20 cellular contexts compared by ENCODE assay signal in genomic region chr12:104652910-104653309, GRCh38.
DNase-seq lines count a peak whose midpoint lies in the region; ATAC-seq and TF ChIP-seq lines count a peak whose summit lies in the region.
"Had no signal": no experiment of that assay in that cellular context is flagged by ENCODE, and none has a peak within 500 bp of the region (broad histone marks: within the 10 kb centered on the region; RNA-seq: fewer than 3 reads in every experiment).

No MANE protein-coding gene starts in this region.

- intact Hi-C loops in natural killer cell (cut with micrococcal nuclease): no loop called here

- H3K4me3 Mint-ChIP-seq in activated T-cell treated with anti-CD3 and anti-CD28 coated beads, Interleukin-2, amount 50 U/mL, for 72 hours: no peak overlapping the region
- H3K4me3 Mint-ChIP-seq in activated T-cell treated with anti-CD3 and anti-CD28 coated beads, Interleukin-2, amount 50 U/mL, for 4 hours: no peak overlapping the region
- H3K4me3 Mint-ChIP-seq in natural killer cell: no peak overlapping the region
- H3K4me3 Mint-ChIP-seq: T-cell had no signal

- no peak for DNase-seq in activated T-cell treated with anti-CD3 and anti-CD28 coated beads, Interleukin-2, amount 50 U/mL, for 72 hours
- no peak for DNase-seq in activated T-cell treated with anti-CD3 and anti-CD28 coated beads, Interleukin-2, amount 50 U/mL, for 4 hours
- DNase-seq in HL-60 (ENCODE audit: low read depth in 1 of 2, low spot score in 1 of 2) (peak; percentile 74 to 80), NOMO-1 treated with DMSO at 0.1 percent for 48 hours (lab: John Stamatoyannopoulos, UW; ENCODE audit: unreplicated experiment) (peak; percentile 81), natural killer cell (no peak), RKO (ENCODE audit: low spot score) (no peak)
- DNase-seq: DMS79 treated with DMSO at 0.1 percent for 48 hours, GM23248, NCI-H187 treated with DMSO at 0.1 percent for 48 hours, NCI-H226, NCI-H524 treated with DMSO at 0.1 percent for 48 hours, Peyer's patch, SHP77, T-cell had no signal

- H3K27me3 ChIP-seq in HL-60 (ENCODE audit: insufficient read depth, poor library complexity, severe bottlenecking): no peaks in the 10 kb centered on the region
- H3K27me3 ChIP-seq: BLaER1 treated with 17β-estradiol and CSF1 and Interleukin-3, amounts not matched to agents 10 nM and 100 nM; Peyer's patch had no signal

- H3K4me1 Mint-ChIP-seq in activated T-cell treated with anti-CD3 and anti-CD28 coated beads, Interleukin-2, amount 50 U/mL, for 72 hours (ENCODE audit: low read depth): peaks cover 30% of the 10 kb centered on the region
- H3K4me1 Mint-ChIP-seq in activated T-cell treated with anti-CD3 and anti-CD28 coated beads, Interleukin-2, amount 50 U/mL, for 4 hours (ENCODE audit: low read depth): peaks cover 47% of the 10 kb centered on the region
- H3K4me1 Mint-ChIP-seq in natural killer cell: peaks cover 85 to 91% of the 10 kb centered on the region in 2 donors

- peak overlapping the region; percentile 59 for H3K27ac ChIP-seq in HL-60 (replicated peaks)
- H3K27ac ChIP-seq: A549, GM23248, Peyer's patch had no signal

- TF ChIP-seq CTCF in HL-60 (IDR thresholded peaks at IDR 0.05; ENCODE audit: insufficient read depth, low read length) (no peak), natural killer cell (IDR thresholded peaks at IDR 0.05) (no peak)

- no peaks in the 10 kb centered on the region for H3K9me3 Mint-ChIP-seq in activated T-cell treated with anti-CD3 and anti-CD28 coated beads, Interleukin-2, amount 50 U/mL, for 72 hours
- no peaks in the 10 kb centered on the region for H3K9me3 Mint-ChIP-seq in activated T-cell treated with anti-CD3 and anti-CD28 coated beads, Interleukin-2, amount 50 U/mL, for 4 hours
- no peaks in the 10 kb centered on the region for H3K9me3 Mint-ChIP-seq in natural killer cell
- H3K9me3 Mint-ChIP-seq: T-cell had no signal

- no peak for ATAC-seq in activated T-cell treated with anti-CD3 and anti-CD28 coated beads, Interleukin-2, amount 50 U/mL, for 72 hours (replicated peaks in 1 of 2)
- no peak for ATAC-seq in activated T-cell treated with anti-CD3 and anti-CD28 coated beads, Interleukin-2, amount 50 U/mL, for 4 hours
- ATAC-seq in natural killer cell: peak in 1 of 3 donors; percentile 34
- ATAC-seq in GM18519 (IDR thresholded peaks at IDR 0.05; ENCODE audit: low FRiP score, unreplicated experiment): no peak
- no peak for ATAC-seq in HG02610 (IDR thresholded peaks at IDR 0.05; ENCODE audit: unreplicated experiment)
- ATAC-seq: SK-N-SH treated with all-trans-retinoic acid at 6 μM for 48 hours had no signal

- no peak overlapping the region for H3K4me3 ChIP-seq in HL-60 (replicated peaks; ENCODE audit: insufficient read depth, low read length)
- H3K4me3 ChIP-seq: A549; BLaER1 treated with 17β-estradiol and CSF1 and Interleukin-3, amounts not matched to agents 10 nM and 100 nM; GM23248; HAP-1; Peyer's patch had no signal

- no peaks in the 10 kb centered on the region for H3K27me3 Mint-ChIP-seq in activated T-cell treated with anti-CD3 and anti-CD28 coated beads, Interleukin-2, amount 50 U/mL, for 72 hours (ENCODE audit: low read depth)
- H3K27me3 Mint-ChIP-seq in activated T-cell treated with anti-CD3 and anti-CD28 coated beads, Interleukin-2, amount 50 U/mL, for 4 hours (ENCODE audit: low read depth): no peaks in the 10 kb centered on the region
- H3K27me3 Mint-ChIP-seq in natural killer cell (ENCODE audit: low read depth in 2 of 2): no peaks in the 10 kb centered on the region
- H3K27me3 Mint-ChIP-seq: T-cell had no signal

- H3K36me3 Mint-ChIP-seq in activated T-cell treated with anti-CD3 and anti-CD28 coated beads, Interleukin-2, amount 50 U/mL, for 72 hours (ENCODE audit: insufficient read depth in 2 of 2): no peaks in the 10 kb centered on the region
- H3K36me3 Mint-ChIP-seq in activated T-cell treated with anti-CD3 and anti-CD28 coated beads, Interleukin-2, amount 50 U/mL, for 4 hours (ENCODE audit: insufficient read depth): peaks cover 4% of the 10 kb centered on the region
- no peaks in the 10 kb centered on the region for H3K36me3 Mint-ChIP-seq in natural killer cell

- H3K27ac Mint-ChIP-seq in activated T-cell treated with anti-CD3 and anti-CD28 coated beads, Interleukin-2, amount 50 U/mL, for 72 hours: peak overlapping the region; percentile 34
- H3K27ac Mint-ChIP-seq in natural killer cell: peak overlapping the region; percentile 2 to 7

Comparison
In these comparisons a context has a peak if more than half of its experiments do, and no peak if none do; other contexts are left out.
1. DNase-seq: peak in HL-60 (2 of 2) and NOMO-1 treated with DMSO at 0.1 percent for 48 hours (single experiment); none in activated T-cell treated with anti-CD3 and anti-CD28 coated beads, Interleukin-2, amount 50 U/mL, for 72 hours (0 of 2), activated T-cell treated with anti-CD3 and anti-CD28 coated beads, Interleukin-2, amount 50 U/mL, for 4 hours (single experiment), natural killer cell (single experiment) and RKO (single experiment).